ENCODE assay signal across 8 cellular contexts in the genomic region with DNA sequence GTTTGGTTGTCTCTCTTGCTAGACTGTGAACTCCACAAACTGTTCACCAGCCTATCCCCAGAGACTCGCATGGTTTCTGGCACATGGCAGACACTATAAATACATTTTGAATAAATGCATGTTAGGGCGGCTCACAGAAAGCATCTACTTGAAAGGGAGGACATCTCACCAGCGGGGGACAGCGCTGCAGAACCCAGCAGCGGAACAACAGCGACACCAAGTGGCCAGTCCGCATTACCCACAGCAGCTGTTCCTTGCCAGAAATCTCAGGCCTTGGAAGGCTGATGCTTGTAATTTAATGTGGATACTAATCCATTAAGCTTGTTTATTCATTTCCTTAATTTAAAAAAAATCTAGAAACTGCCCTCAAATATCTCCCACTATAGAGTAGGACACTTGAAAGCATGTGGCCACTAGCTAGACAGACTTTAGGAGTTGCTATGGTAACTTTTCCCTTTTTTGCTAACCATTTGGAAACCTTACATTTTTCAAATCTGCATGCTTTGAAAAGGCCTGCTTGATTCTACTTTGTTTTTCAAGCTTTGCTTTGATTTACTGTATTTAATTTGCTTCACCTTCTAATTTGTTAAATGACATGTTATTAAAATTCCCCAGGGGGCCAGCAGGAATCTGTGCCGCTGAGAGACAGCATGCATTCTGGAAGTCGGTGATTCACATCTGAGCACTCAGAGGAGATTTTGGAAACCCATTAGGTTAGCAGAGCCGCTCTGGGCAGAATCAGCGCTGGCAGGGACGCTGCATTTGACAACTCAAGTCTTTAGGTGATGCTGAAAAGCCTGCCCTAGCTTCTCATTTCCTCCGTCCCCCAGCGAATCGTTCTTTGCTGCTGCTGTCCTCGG.
A peak's percentile ranks its signal among the peaks of the same experiment; 100 is the strongest.
DNase-seq lines count a peak whose midpoint lies in the region; ATAC-seq and TF ChIP-seq lines count a peak whose summit lies in the region.

No MANE protein-coding gene starts in this region.

- no peak overlapping the region for H3K4me3 Mint-ChIP-seq in CD14-positive monocyte
- H3K4me3 Mint-ChIP-seq in naive thymus-derived CD4-positive, alpha-beta T cell = no peak overlapping the region
- no peak overlapping the region for H3K4me3 Mint-ChIP-seq in stimulated activated effector memory CD8-positive, alpha-beta T cell treated with anti-CD3 and anti-CD28 coated beads, Interleukin-12 subunit alpha, Interleukin-12 subunit beta, amount 100 ng/mL, for 72 hours

- CTCF ChIA-PET in naive thymus-derived CD4-positive, alpha-beta T cell (lab: Charles Lee) = interaction anchor here (0.6 to 2.1 kb wide), 34 partner anchors 8 to 1029 kb away, joined by 3 to 15 read pairs (median 4); a partner anchor contains a TSS

- peaks cover 3 to 10% (median 6%) of the 10 kb centered on the region in 3 donors for H3K27me3 Mint-ChIP-seq in CD14-positive monocyte (ENCODE audit: low read depth in 3 of 3)
- H3K27me3 Mint-ChIP-seq in naive thymus-derived CD4-positive, alpha-beta T cell = peaks cover 9 to 26% (median 18%) of the 10 kb centered on the region in 5 donors

- H3K27me3 ChIP-seq in naive thymus-derived CD4-positive, alpha-beta T cell (ENCODE audit: control insufficient read depth in 2 of 2, insufficient read depth in 2 of 2, low read length in 2 of 2) = no peaks in the 10 kb centered on the region

- H3K9me3 Mint-ChIP-seq in CD14-positive monocyte = peaks cover 0 to 6% (median 0%) of the 10 kb centered on the region in 7 donors
- no peaks in the 10 kb centered on the region for H3K9me3 Mint-ChIP-seq in naive thymus-derived CD4-positive, alpha-beta T cell
- no peaks in the 10 kb centered on the region for H3K9me3 Mint-ChIP-seq in stimulated activated effector memory CD8-positive, alpha-beta T cell treated with anti-CD3 and anti-CD28 coated beads, Interleukin-12 subunit alpha, Interleukin-12 subunit beta, amount 100 ng/mL, for 72 hours

- POLR2A ChIA-PET in naive thymus-derived CD4-positive, alpha-beta T cell (lab: Charles Lee) = interaction anchor here (0.7 kb wide), 1 partner anchor 610 kb away, joined by 4 read pairs; a partner anchor contains a TSS

- H3K27ac ChIP-seq in naive thymus-derived CD4-positive, alpha-beta T cell (ENCODE audit: low read depth, low read length) = no peak overlapping the region

- H3K4me1 ChIP-seq in naive thymus-derived CD4-positive, alpha-beta T cell (ENCODE audit: control insufficient read depth in 2 of 2, insufficient read depth in 2 of 2, low read length in 2 of 2) = no peaks in the 10 kb centered on the region

- no peak overlapping the region for H3K4me3 ChIP-seq in epithelial cell of proximal tubule (ENCODE audit: low read depth, low read length)
- H3K4me3 ChIP-seq in naive thymus-derived CD4-positive, alpha-beta T cell (ENCODE audit: low read length) = no peak overlapping the region

- no peaks in the 10 kb centered on the region for H3K36me3 ChIP-seq in naive thymus-derived CD4-positive, alpha-beta T cell (ENCODE audit: control insufficient read depth in 2 of 3, insufficient read depth in 3 of 3, low read length in 3 of 3)

- no peaks in the 10 kb centered on the region for H3K36me3 Mint-ChIP-seq in CD14-positive monocyte
- H3K36me3 Mint-ChIP-seq in naive thymus-derived CD4-positive, alpha-beta T cell = no peaks in the 10 kb centered on the region
- no peaks in the 10 kb centered on the region for H3K36me3 Mint-ChIP-seq in stimulated activated effector memory CD8-positive, alpha-beta T cell treated with anti-CD3 and anti-CD28 coated beads, Interleukin-12 subunit alpha, Interleukin-12 subunit beta, amount 100 ng/mL, for 72 hours

- peak; percentile 78 for ATAC-seq in GM19351 (IDR thresholded peaks at IDR 0.05; ENCODE audit: unreplicated experiment)
- ATAC-seq in naive thymus-derived CD4-positive, alpha-beta T cell = peak; percentile 93
- ATAC-seq in stimulated activated effector memory CD8-positive, alpha-beta T cell treated with anti-CD3 and anti-CD28 coated beads, Interleukin-12 subunit alpha, Interleukin-12 subunit beta, amount 100 ng/mL, for 72 hours = peak; percentile 79

- H3K9me3 ChIP-seq in naive thymus-derived CD4-positive, alpha-beta T cell (ENCODE audit: control insufficient read depth in 2 of 3, low read length in 3 of 3) = no peaks in the 10 kb centered on the region

- peak; percentile 95 for TF ChIP-seq CTCF in CD14-positive monocyte (IDR thresholded peaks at IDR 0.05)
- peak; percentile 99 for TF ChIP-seq CTCF in epithelial cell of proximal tubule (conservative IDR thresholded peaks at IDR 0.05; ENCODE audit: low read depth, low read length)

- no peak overlapping the region for H3K27ac Mint-ChIP-seq in CD14-positive monocyte
- peak overlapping the region in 1 of 9 donors; percentile 29 for H3K27ac Mint-ChIP-seq in naive thymus-derived CD4-positive, alpha-beta T cell
- no peak overlapping the region for H3K27ac Mint-ChIP-seq in stimulated activated effector memory CD8-positive, alpha-beta T cell treated with anti-CD3 and anti-CD28 coated beads, Interleukin-12 subunit alpha, Interleukin-12 subunit beta, amount 100 ng/mL, for 72 hours

- intact Hi-C loops in CD14-positive monocyte (cut with micrococcal nuclease) = loop anchor here (5.0 to 10.0 kb wide), 2 partner anchors 309 to 611 kb away; a partner anchor contains a TSS
- intact Hi-C loops in naive thymus-derived CD4-positive, alpha-beta T cell (cut with micrococcal nuclease) = loop anchor here (1.0 to 10.0 kb wide), 14 partner anchors 63 to 848 kb away; a partner anchor contains a TSS

- H3K4me1 Mint-ChIP-seq in CD14-positive monocyte = peaks cover 5% of the 10 kb centered on the region
- H3K4me1 Mint-ChIP-seq in naive thymus-derived CD4-positive, alpha-beta T cell = peaks cover 0 to 7% (median 3%) of the 10 kb centered on the region in 7 donors
- H3K4me1 Mint-ChIP-seq in stimulated activated effector memory CD8-positive, alpha-beta T cell treated with anti-CD3 and anti-CD28 coated beads, Interleukin-12 subunit alpha, Interleukin-12 subunit beta, amount 100 ng/mL, for 72 hours = peaks cover 11% of the 10 kb centered on the region

- DNase-seq in CD14-positive monocyte (ENCODE audit: low spot score) (no peak), HPDE6-E6E7 (ENCODE audit: extremely low spot score) (peak; percentile 63), NOMO-1 treated with dmso at 0.1 percent for 144 hours (lab: John Stamatoyannopoulos, UW; ENCODE audit: unreplicated experiment) (peak; percentile 48), epithelial cell of proximal tubule (ENCODE audit: low read depth) (no peak)
- peak; percentile 86 for DNase-seq in activated CD8-positive, alpha-beta memory T cell treated with anti-CD3 and anti-CD28 coated beads, Interleukin-2, amount 50 U/mL, for 48 hours
- peak; percentile 47 to 77 (median 67) for DNase-seq in naive thymus-derived CD4-positive, alpha-beta T cell
- peak; percentile 56 to 79 for DNase-seq in stimulated activated effector memory CD8-positive, alpha-beta T cell treated with anti-CD3 and anti-CD28 coated beads, Interleukin-12 subunit alpha, Interleukin-12 subunit beta, amount 100 ng/mL, for 72 hours (ENCODE audit: low spot score in 2 of 2)

Comparison
In these comparisons a context has a peak if more than half of its experiments do, and no peak if none do; other contexts are left out.
1. DNase-seq: peak in HPDE6-E6E7 (single experiment), NOMO-1 treated with dmso at 0.1 percent for 144 hours (single experiment), activated CD8-positive, alpha-beta memory T cell treated with anti-CD3 and anti-CD28 coated beads, Interleukin-2, amount 50 U/mL, for 48 hours (single experiment), naive thymus-derived CD4-positive, alpha-beta T cell (9 of 9) and stimulated activated effector memory CD8-positive, alpha-beta T cell treated with anti-CD3 and anti-CD28 coated beads, Interleukin-12 subunit alpha, Interleukin-12 subunit beta, amount 100 ng/mL, for 72 hours (2 of 2); none in CD14-positive monocyte (single experiment) and epithelial cell of proximal tubule (single experiment).
2. Peak in every context shown above with its lines, with median percentiles within 50 percentile points of each other: ATAC-seq.